8 cellular contexts compared by ENCODE assay signal in the genomic region with DNA sequence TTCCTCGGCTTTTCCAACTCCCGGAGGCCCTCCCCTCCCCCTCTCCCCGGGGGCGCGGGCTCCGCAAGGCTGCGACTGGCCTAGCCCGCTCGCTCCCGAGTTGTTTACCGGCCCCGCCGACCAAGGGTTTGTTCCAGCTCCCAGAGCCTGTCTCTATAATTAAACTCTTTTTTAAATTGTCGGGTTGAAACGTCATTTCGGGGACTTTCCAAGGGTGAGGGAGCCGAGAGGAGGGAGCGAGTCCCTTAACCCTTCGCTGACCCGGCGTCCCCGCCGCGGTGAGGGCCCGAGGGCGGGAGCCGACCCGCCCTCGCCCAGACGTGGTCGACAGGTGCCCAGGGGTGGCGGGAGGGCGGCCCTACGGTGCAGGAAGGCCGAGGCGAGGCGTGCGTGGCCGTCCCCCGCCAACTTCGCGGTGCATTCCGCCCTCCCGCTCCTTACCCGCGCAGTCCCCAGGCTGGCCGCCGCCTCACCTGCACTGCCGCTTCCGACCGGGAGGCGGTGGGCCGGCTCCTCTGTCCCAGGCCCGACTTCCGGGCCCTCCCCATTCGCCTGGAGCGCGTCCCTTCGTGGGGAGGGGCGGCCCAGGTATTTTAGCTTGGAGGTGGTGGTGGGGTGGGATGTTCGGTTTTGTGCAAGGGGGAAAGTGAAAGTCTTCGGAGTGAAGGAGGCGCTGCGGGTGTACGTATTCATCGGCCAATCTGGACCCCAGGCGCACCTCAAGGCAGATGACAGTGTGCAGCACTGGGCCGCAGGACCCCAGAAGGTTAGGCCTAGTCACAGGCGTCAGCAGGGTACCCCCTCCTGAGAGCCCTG. TPM values are rescaled to one million over a fixed set of nuclear protein-coding genes. Genes with fewer than 3 reads are reported as not detected.
DNase-seq lines count a peak whose midpoint lies in the region; ATAC-seq and TF ChIP-seq lines count a peak whose summit lies in the region.

No MANE protein-coding gene starts in this region.

- no peaks in the 10 kb centered on the region for H3K9me3 ChIP-seq in breast epithelium

- H3K27me3 ChIP-seq in breast epithelium, result no peaks in the 10 kb centered on the region

- peaks cover 4% of the 10 kb centered on the region in 2 donors for H3K4me1 ChIP-seq in breast epithelium

- peak; percentile 57 for TF ChIP-seq POLR2A in breast epithelium (IDR thresholded peaks at IDR 0.05)

- in situ Hi-C loops in G401 (cut with HindIII; ENCODE audit: low sequenced_read_pairs), result no loop called here

- peak overlapping the region; percentile 76 for H3K4me3 ChIP-seq in Jurkat, Clone E6-1 (ENCODE audit: low read length)
- peak overlapping the region; percentile 80 to 95 (median 94) for H3K4me3 ChIP-seq in breast epithelium

- ATAC-seq in GM21576 (IDR thresholded peaks at IDR 0.05; ENCODE audit: unreplicated experiment), result peak; percentile 31

- peak; percentile 96 to 99 (median 99) for TF ChIP-seq CTCF in breast epithelium (IDR thresholded peaks at IDR 0.05)

- H3K27ac ChIP-seq in breast epithelium, result peak overlapping the region; percentile 98 to 100

- DNase-seq in G401 (ENCODE audit: low spot score) (peak; percentile 40), UCSD-AML1 (lab: John Stamatoyannopoulos, UW; ENCODE audit: unreplicated experiment) (peak; percentile 72), breast epithelium (ENCODE audit: low spot score in 2 of 2) (peak in 1 of 2 donors; percentile 82), islet precursor cell (peak; percentile 94), GDM1 (lab: John Stamatoyannopoulos, UW) (no peak)
- DNase-seq in Jurkat, Clone E6-1 (ENCODE audit: low read depth, low spot score), result no peak
- peak; percentile 74 for DNase-seq in stimulated activated CD4-positive, alpha-beta T cell treated with anti-CD3 and anti-CD28 coated beads, Interleukin-12 subunit alpha, Interleukin-12 subunit beta, amount 100 ng/mL, for 4 hours

- no peaks in the 10 kb centered on the region for H3K36me3 ChIP-seq in breast epithelium

- intact Hi-C loops in breast epithelium (cut with DNase I; ENCODE audit: low total_unique reads), result loop anchor here (10.0 kb wide), 1 partner anchor 231 kb away; no protein-coding TSS in a partner anchor

RNA-seq across cellular contexts. Expression of gene ZFP36L1, which starts 2.9 kb away (rescaled TPM):
- 7.8 and 28.6 TPM in 2 replicates for total RNA-seq in G401 (2014; rRNA removed; shearing (Covaris generic))
- 23.3 TPM for polyA plus RNA-seq in Jurkat, Clone E6-1 (2012; ENCODE audit: insufficient read depth, insufficient read length)
- 100 to 1,000 TPM; 198 to 737 (median 492) TPM for total RNA-seq in breast epithelium

Comparison
In these comparisons a context has a peak if more than half of its experiments do, and no peak if none do; other contexts are left out.
1. DNase-seq: peak in G401 (single experiment), UCSD-AML1 (single experiment), islet precursor cell (single experiment) and stimulated activated CD4-positive, alpha-beta T cell treated with anti-CD3 and anti-CD28 coated beads, Interleukin-12 subunit alpha, Interleukin-12 subunit beta, amount 100 ng/mL, for 4 hours (single experiment); none in Jurkat, Clone E6-1 (single experiment) and GDM1 (single experiment).